ENCODE assay signal across 9 cellular contexts in the genomic region with DNA sequence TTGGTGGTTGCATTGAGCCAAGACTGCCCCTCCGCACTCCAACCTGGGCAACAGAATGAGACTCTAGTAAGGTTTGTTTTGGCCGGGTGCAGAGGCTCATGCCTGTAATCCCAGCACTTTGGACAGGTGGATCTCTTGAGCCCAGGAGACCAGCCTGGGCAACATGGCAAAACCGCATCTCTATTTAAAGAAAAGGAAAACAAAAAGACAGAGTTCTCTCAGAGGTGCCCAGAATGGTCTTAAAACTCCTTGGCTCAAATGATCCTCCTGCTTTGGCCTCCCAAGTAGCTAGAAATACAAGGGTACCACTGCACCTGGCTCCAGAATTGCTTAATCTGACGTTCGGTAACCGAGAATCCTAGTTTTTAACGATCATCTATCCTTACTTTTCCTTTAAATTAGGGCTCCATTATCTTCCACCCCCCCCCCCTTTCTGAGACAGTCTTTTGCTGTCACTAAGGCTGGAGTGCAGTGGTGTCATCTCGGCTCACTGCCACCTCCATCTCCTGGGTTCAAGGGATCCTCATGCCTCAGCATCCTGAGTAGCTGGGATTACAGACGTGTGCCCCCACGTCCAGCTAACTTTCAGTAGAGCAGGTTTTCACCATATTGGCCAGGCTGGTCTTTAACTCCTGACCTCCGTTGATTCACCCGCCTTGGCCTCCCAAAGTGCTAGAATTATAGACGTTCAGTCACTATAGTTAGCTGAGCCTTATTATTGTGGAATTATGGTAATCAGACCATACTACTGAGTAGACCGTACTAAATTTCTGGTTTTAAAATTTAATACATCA. TPM values are rescaled to one million over a fixed set of nuclear protein-coding genes. Genes with fewer than 3 reads are reported as not detected.
DNase-seq lines count a peak whose midpoint lies in the region; ATAC-seq and TF ChIP-seq lines count a peak whose summit lies in the region.
"Had no signal": no experiment of that assay in that cellular context is flagged by ENCODE, and none has a peak within 500 bp of the region (broad histone marks: within the 10 kb centered on the region; RNA-seq: fewer than 3 reads in every experiment).

No MANE protein-coding gene starts in this region.

- peaks cover 69% of the 10 kb centered on the region for H3K36me3 Mint-ChIP-seq in T-helper 2 cell treated with Interferon-gamma antibody and Interleukin-4, amounts not matched to agents 5 μg/mL and 100 μg/mL, for 36 hours (ENCODE audit: low read depth)
- H3K36me3 Mint-ChIP-seq in T-helper 17 cell (ENCODE audit: low read depth): peaks cover 4% of the 10 kb centered on the region

- H3K27ac Mint-ChIP-seq in T-helper 2 cell treated with Interferon-gamma antibody and Interleukin-4, amounts not matched to agents 5 μg/mL and 100 μg/mL, for 36 hours: peak overlapping the region; percentile 26
- peak overlapping the region; percentile 99 for H3K27ac Mint-ChIP-seq in T-helper 17 cell

- no peak overlapping the region for H3K9ac ChIP-seq in smooth muscle cell (ENCODE audit: low read depth)

- H3K79me2 ChIP-seq in smooth muscle cell (ENCODE audit: low read depth): peaks cover 54% of the 10 kb centered on the region

- TF ChIP-seq CTCF in fibroblast of mammary gland (conservative IDR thresholded peaks at IDR 0.05; ENCODE audit: control insufficient read depth, insufficient read depth, low read depth, low read length) (no peak), smooth muscle cell (IDR thresholded peaks at IDR 0.05; ENCODE audit: borderline replicate concordance, insufficient read depth, poor library complexity, severe bottlenecking) (no peak), upper lobe of left lung (IDR thresholded peaks at IDR 0.05) (no peak), thyroid gland (IDR thresholded peaks at IDR 0.05) (no peak)

- no peak for DNase-seq in T-helper 2 cell treated with Interferon-gamma antibody and Interleukin-4, amounts not matched to agents 5 μg/mL and 100 μg/mL, for 36 hours (ENCODE audit: low spot score)
- no peak for DNase-seq in T-helper 2 cell
- DNase-seq in T-helper 17 cell: no peak
- no peak for DNase-seq in fibroblast of mammary gland (ENCODE audit: low read depth)
- no peak for DNase-seq in smooth muscle cell (lab: John Stamatoyannopoulos, UW; ENCODE audit: unreplicated experiment)
- DNase-seq in H4 (ENCODE audit: low spot score): no peak
- no peak for DNase-seq in upper lobe of left lung
- DNase-seq in thyroid gland: no peak
- DNase-seq: OCI-M1 had no signal

- H3K4me1 ChIP-seq in smooth muscle cell (ENCODE audit: low read depth) (peaks cover 21% of the 10 kb centered on the region), upper lobe of left lung (peaks cover 35 to 39% (median 38%) of the 10 kb centered on the region in 4 donors), thyroid gland (peaks cover 17 to 25% of the 10 kb centered on the region in 2 donors)

- H3K27me3 Mint-ChIP-seq in T-helper 2 cell treated with Interferon-gamma antibody and Interleukin-4, amounts not matched to agents 5 μg/mL and 100 μg/mL, for 36 hours (ENCODE audit: low read depth): no peaks in the 10 kb centered on the region
- no peaks in the 10 kb centered on the region for H3K27me3 Mint-ChIP-seq in T-helper 17 cell

- no peak overlapping the region for H2AFZ ChIP-seq in smooth muscle cell (ENCODE audit: low read depth)

- peak overlapping the region; percentile 98 for H3K4me3 ChIP-seq in fibroblast of mammary gland (ENCODE audit: control insufficient read depth, low read depth, low read length)
- peak overlapping the region; percentile 96 for H3K4me3 ChIP-seq in smooth muscle cell
- H3K4me3 ChIP-seq in upper lobe of left lung: peak overlapping the region in 1 of 4 donors; percentile 84
- H3K4me3 ChIP-seq in thyroid gland (replicated peaks in 1 of 3): no peak overlapping the region

- H3K9me3 Mint-ChIP-seq in T-helper 2 cell treated with Interferon-gamma antibody and Interleukin-4, amounts not matched to agents 5 μg/mL and 100 μg/mL, for 36 hours: no peaks in the 10 kb centered on the region

- peaks cover 39% of the 10 kb centered on the region for H4K20me1 ChIP-seq in smooth muscle cell (ENCODE audit: low read depth)

- peaks cover 33% of the 10 kb centered on the region for H3K4me1 Mint-ChIP-seq in T-helper 2 cell treated with Interferon-gamma antibody and Interleukin-4, amounts not matched to agents 5 μg/mL and 100 μg/mL, for 36 hours (ENCODE audit: low read depth)
- peaks cover 30% of the 10 kb centered on the region for H3K4me1 Mint-ChIP-seq in T-helper 17 cell

- peaks cover 32% of the 10 kb centered on the region for H3F3A ChIP-seq in smooth muscle cell (ENCODE audit: low read depth)

- H3K27ac ChIP-seq in smooth muscle cell (ENCODE audit: low read depth) (peak overlapping the region; percentile 81), upper lobe of left lung (peak overlapping the region in 2 of 4 donors; percentile 93 to 97), thyroid gland (no peak overlapping the region)

- peak overlapping the region; percentile 99 for H3K4me3 Mint-ChIP-seq in T-helper 2 cell treated with Interferon-gamma antibody and Interleukin-4, amounts not matched to agents 5 μg/mL and 100 μg/mL, for 36 hours
- H3K4me3 Mint-ChIP-seq in T-helper 17 cell: peak overlapping the region; percentile 95

- intact Hi-C loops in thyroid gland (cut with DNase I): no loop called here

- 88% methylated on average over 14 of the region's 14 CpGs for WGBS in smooth muscle cell (ENCODE audit: low lambda C conversion rate)
- WGBS in upper lobe of left lung, 2 donors: 77 to 82% methylated on average over 13 to 14 of the region's 14 CpGs
- WGBS in thyroid gland, 2 donors: 79 to 81% methylated on average over 14 of the region's 14 CpGs

- no peak for TF ChIP-seq POLR2A in upper lobe of left lung (IDR thresholded peaks at IDR 0.05)
- TF ChIP-seq POLR2A in thyroid gland (IDR thresholded peaks at IDR 0.05): no peak

- no peak for TF ChIP-seq EP300 in upper lobe of left lung (IDR thresholded peaks at IDR 0.05)

- peak overlapping the region; percentile 98 for H3K4me2 ChIP-seq in smooth muscle cell

- no peaks in the 10 kb centered on the region for H3K36me3 ChIP-seq in smooth muscle cell (ENCODE audit: low read depth)
- peaks cover 21 to 60% (median 42%) of the 10 kb centered on the region in 4 donors for H3K36me3 ChIP-seq in upper lobe of left lung
- H3K36me3 ChIP-seq in thyroid gland: peaks cover 30 to 38% of the 10 kb centered on the region in 2 donors

- ATAC-seq in T-helper 17 cell (no peak), upper lobe of left lung (ENCODE audit: low FRiP score in 2 of 2) (no peak)

- H3K9me3 ChIP-seq in T-helper 17 cell (ENCODE audit: control insufficient read depth, low read length, poor library complexity, severe bottlenecking): no peaks in the 10 kb centered on the region
- no peaks in the 10 kb centered on the region for H3K9me3 ChIP-seq in smooth muscle cell (replicated peaks; ENCODE audit: low read depth)
- no peaks in the 10 kb centered on the region for H3K9me3 ChIP-seq in upper lobe of left lung
- H3K9me3 ChIP-seq in thyroid gland: no peaks in the 10 kb centered on the region

- no peaks in the 10 kb centered on the region for H3K27me3 ChIP-seq in smooth muscle cell (ENCODE audit: low read depth)
- no peaks in the 10 kb centered on the region for H3K27me3 ChIP-seq in upper lobe of left lung
- no peaks in the 10 kb centered on the region for H3K27me3 ChIP-seq in thyroid gland

RNA-seq across cellular contexts. Expression of gene RPS25, which starts 1.7 kb away (rescaled TPM):
- total RNA-seq in T-helper 17 cell: 1,000 to 10,000 TPM; 2,323 to 2,414 TPM
- 1,510 and 1,616 TPM in 2 replicates for total RNA-seq in smooth muscle cell
- 975 and 1,078 TPM in 2 replicates for polyA plus RNA-seq in smooth muscle cell
- 3,227 and 3,660 TPM in 2 replicates for total RNA-seq in H4 (2014; rRNA removed; shearing (Covaris generic))
- 1,000 to 10,000 TPM in 2 of 6 donors, 100 to 1,000 TPM in 4; 253 to 1,288 (median 830) TPM for total RNA-seq in upper lobe of left lung
- total RNA-seq in thyroid gland: 1,000 to 10,000 TPM in 3 of 4 donors, 100 to 1,000 TPM in 1; 852 to 1,992 (median 1,622) TPM

RNA-seq across cellular contexts. Expression of gene TRAPPC4, which starts 2.2 kb away (rescaled TPM):
- 10 to 100 TPM; 62.4 to 69.5 TPM for total RNA-seq in T-helper 17 cell
- 55.2 and 103 TPM in 2 replicates for total RNA-seq in smooth muscle cell
- polyA plus RNA-seq in smooth muscle cell: 157 and 168 TPM in 2 replicates
- 118 and 134 TPM in 2 replicates for total RNA-seq in H4 (2014; rRNA removed; shearing (Covaris generic))
- 10 to 100 TPM; 44.2 to 77.5 (median 63.6) TPM for total RNA-seq in upper lobe of left lung
- 10 to 100 TPM; 42.1 to 70.0 (median 53.2) TPM for total RNA-seq in thyroid gland

RNA-seq across cellular contexts. Expression of gene SLC37A4, which starts 14.3 kb away (rescaled TPM):
- total RNA-seq in T-helper 17 cell (10 to 100 TPM in 1 of 2 donors, 1 to 10 TPM in 1; 9.0 to 11.0 TPM), smooth muscle cell (17.5 and 22.3 TPM in 2 replicates), upper lobe of left lung (10 to 100 TPM; 11.4 to 29.0 (median 19.9) TPM), thyroid gland (10 to 100 TPM; 12.4 to 30.2 (median 16.5) TPM)
- 22.8 and 28.9 TPM in 2 replicates for polyA plus RNA-seq in smooth muscle cell
- total RNA-seq in H4 (2014; rRNA removed; shearing (Covaris generic)): 21.7 and 26.6 TPM in 2 replicates

RNA-seq across cellular contexts. Expression of gene CENATAC, which starts 18.5 kb away (rescaled TPM):
- total RNA-seq in T-helper 17 cell (100 to 1,000 TPM; 116 TPM), smooth muscle cell (14.9 and 17.8 TPM in 2 replicates), upper lobe of left lung (100 to 1,000 TPM in 3 of 6 donors, 10 to 100 TPM in 3; 44.3 to 407 (median 94.3) TPM), thyroid gland (100 to 1,000 TPM in 1 of 4 donors, 10 to 100 TPM in 3; 45.2 to 128 (median 56.4) TPM)
- 5.3 and 20.9 TPM in 2 replicates for polyA plus RNA-seq in smooth muscle cell
- 11.9 and 14.4 TPM in 2 replicates for total RNA-seq in H4 (2014; rRNA removed; shearing (Covaris generic))

RNA-seq across cellular contexts. Expression of gene HYOU1, which starts 40.6 kb away (rescaled TPM):
- total RNA-seq in T-helper 17 cell (100 to 1,000 TPM; 132 to 162 TPM), smooth muscle cell (98.1 and 122 TPM in 2 replicates), upper lobe of left lung (100 to 1,000 TPM in 1 of 6 donors, 10 to 100 TPM in 5; 33.5 to 202 (median 72.7) TPM), thyroid gland (100 to 1,000 TPM; 145 to 369 (median 320) TPM)
- 79.8 and 90.4 TPM in 2 replicates for polyA plus RNA-seq in smooth muscle cell
- total RNA-seq in H4 (2014; rRNA removed; shearing (Covaris generic)): 134 and 143 TPM in 2 replicates

Comparison
In these comparisons a context has a peak if more than half of its experiments do, and no peak if none do; other contexts are left out.
1. H3K4me3 ChIP-seq: peak in fibroblast of mammary gland (single experiment) and smooth muscle cell (single experiment); none in thyroid gland (0 of 3).